ENCODE assay signal across 9 cellular contexts in the genomic region with DNA sequence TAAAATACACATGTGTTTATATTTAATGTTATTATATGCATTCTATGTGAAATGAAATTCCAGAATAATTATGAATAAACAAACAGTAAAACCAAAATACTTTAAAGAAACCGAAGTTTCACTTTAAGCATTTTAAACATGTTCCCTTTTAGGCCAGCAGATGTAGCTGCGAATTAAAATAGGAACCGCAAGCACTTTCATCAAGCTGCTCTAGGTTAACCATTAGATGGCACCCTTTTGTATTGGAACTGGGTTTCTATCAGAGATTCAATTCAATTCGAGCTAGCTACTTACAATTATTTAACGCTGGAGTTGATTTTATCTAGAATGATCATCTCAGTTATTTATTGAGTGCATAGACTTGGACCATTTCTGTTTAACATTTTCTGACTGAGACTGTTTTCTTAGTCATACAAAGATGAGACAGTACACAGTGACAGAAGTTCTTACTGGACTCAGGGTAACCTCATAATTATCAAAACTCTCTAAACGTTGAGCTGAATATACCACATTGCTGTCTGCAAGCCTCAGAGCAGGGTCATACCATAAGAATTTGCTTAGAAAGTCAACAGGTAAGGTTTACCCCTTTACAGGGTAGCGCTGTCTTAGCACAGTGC. TPM values are rescaled to one million over a fixed set of nuclear protein-coding genes. Genes with fewer than 3 reads are reported as not detected.
A peak's percentile ranks its signal among the peaks of the same experiment; 100 is the strongest.
DNase-seq lines count a peak whose midpoint lies in the region; ATAC-seq, FAIRE-seq and TF ChIP-seq lines count a peak whose summit lies in the region.
"Had no signal": no experiment of that assay in that cellular context is flagged by ENCODE, and none has a peak within 500 bp of the region (broad histone marks: within the 10 kb centered on the region; RNA-seq: fewer than 3 reads in every experiment).

No MANE protein-coding gene starts in this region.

- WGBS in small intestine, 3 donors, result 12 to 19% (median 17%) methylated on average over 7 of the region's 7 CpGs

- DNase-seq in ACHN, result peak; percentile 74
- DNase-seq in Right ventricle myocardium superior, result no peak
- DNase-seq in small intestine, result peak; percentile 74
- no peak for DNase-seq in HUDEP-2 (lab: John Stamatoyannopoulos, UW; ENCODE audit: unreplicated experiment in 76 of 76)
- DNase-seq in HK-2 (ENCODE audit: unreplicated experiment), result no peak

- H3K4me3 ChIP-seq in WI38 (ENCODE audit: low read depth, low read length) (no peak overlapping the region), small intestine (ENCODE audit: low read depth in 1 of 2, low read length in 2 of 2) (no peak overlapping the region)

- H3K9me3 ChIP-seq in small intestine (ENCODE audit: control insufficient read depth, low read depth), result no peaks in the 10 kb centered on the region
- H3K9me3 ChIP-seq: neutrophil had no signal

- in situ Hi-C loops in ACHN (cut with HindIII; ENCODE audit: low pct_ligation_motif_present, low pct_unique_long_range_greater_than_20kb, low sequenced_read_pairs), result no loop called here

- intact Hi-C loops in Right ventricle myocardium superior (cut with DNase I), result loop anchor here (5.0 to 10.0 kb wide), 2 partner anchors 280 to 352 kb away; no protein-coding TSS in a partner anchor

- H3K4me1 ChIP-seq in small intestine (ENCODE audit: control insufficient read depth in 2 of 2, insufficient read depth in 1 of 2, low read depth in 1 of 2, low read length in 1 of 2), result no peaks in the 10 kb centered on the region

- FAIRE-seq in small intestine (lab: Jason Lieb, UNC), result no peak

- H3K27ac ChIP-seq in small intestine (ENCODE audit: low read depth in 1 of 2, low read length in 1 of 2), result no peak overlapping the region
- H3K27ac ChIP-seq: neutrophil had no signal

- peaks cover 6 to 8% of the 10 kb centered on the region in 2 donors for H3K36me3 ChIP-seq in small intestine (ENCODE audit: control insufficient read depth in 2 of 2, insufficient read depth in 2 of 2, low read length in 2 of 2)

- H3K27me3 ChIP-seq in small intestine (ENCODE audit: control insufficient read depth in 2 of 2, insufficient read depth in 2 of 2, low read length in 2 of 2), result no peaks in the 10 kb centered on the region
- H3K27me3 ChIP-seq: neutrophil had no signal

- ATAC-seq in GM18520 (IDR thresholded peaks at IDR 0.05; ENCODE audit: unreplicated experiment) (peak; percentile 77), HG03103 (IDR thresholded peaks at IDR 0.05; ENCODE audit: low read depth, unreplicated experiment) (peak; percentile 52), Right ventricle myocardium superior (ENCODE audit: poor library complexity) (peak; percentile 72)

- TF ChIP-seq CTCF in WI38 (IDR thresholded peaks at IDR 0.05; ENCODE audit: low read depth, low read length), result peak; percentile 52; the same call in 1 of the 2 replicates

RNA-seq across cellular contexts. Expression of gene TMEM242, which starts 8.5 kb away (rescaled TPM):
- total RNA-seq in Right ventricle myocardium superior, result 18.1 TPM
- 1 to 10 TPM; 3.8 to 7.5 (median 3.8) TPM for polyA plus RNA-seq in small intestine

Comparison
In these comparisons a context has a peak if more than half of its experiments do, and no peak if none do; other contexts are left out.
1. DNase-seq: peak in ACHN (single experiment) and small intestine (single experiment); none in Right ventricle myocardium superior (single experiment), HUDEP-2 (0 of 76) and HK-2 (single experiment).
2. Peak in every context shown above with its lines, with median percentiles within 50 percentile points of each other: ATAC-seq.